1 cellular context compared by ENCODE assay signal in the genomic region with DNA sequence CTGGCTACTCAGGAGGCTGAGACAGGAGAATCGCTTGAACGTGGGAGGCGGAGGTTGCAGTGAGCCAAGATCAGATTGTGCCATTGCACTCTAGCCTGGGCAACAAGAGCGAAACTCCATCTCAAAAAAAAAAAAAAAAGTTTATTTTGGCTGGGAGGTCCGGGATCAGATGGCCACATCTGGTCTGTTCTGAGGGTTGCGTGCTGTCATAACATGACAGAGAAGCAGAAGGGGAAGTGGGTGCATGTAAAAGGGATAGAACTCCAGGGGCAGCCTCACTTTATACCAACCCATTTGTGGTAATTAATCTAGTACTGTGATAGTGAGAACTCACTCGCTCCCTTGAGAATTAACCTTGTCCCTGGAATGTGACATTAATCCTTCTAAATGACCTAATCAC.
A peak's percentile ranks its signal among the peaks of the same experiment; 100 is the strongest.
TF ChIP-seq lines count a peak whose summit lies in the region.

No MANE protein-coding gene starts in this region.

TF ChIP-seq in K562, 482 proteins besides CTCF, POLR2A, EP300 and RAD21 (continued from another document):
- TF ChIP-seq CXXC5 (CRISPR knock-in tag; IDR thresholded peaks at IDR 0.05): peak; percentile 22; the same call in 1 of the 2 replicates
- TF ChIP-seq DPF2 (IDR thresholded peaks at IDR 0.05): 0 out of 2 replicates have a peak, but pooled peaks have one; percentile 30
- 0 out of 2 replicates have a peak, but pooled peaks have one; percentile 10 for TF ChIP-seq CBFA2T3 (IDR thresholded peaks at IDR 0.05)
- no peak for TF ChIP-seq BACH1 (tag; IDR thresholded peaks at IDR 0.05)
- TF ChIP-seq ESRRA (IDR thresholded peaks at IDR 0.05; ENCODE audit: borderline replicate concordance, low read depth): 0 out of 2 replicates have a peak, but pooled peaks have one; percentile 29
